9 cellular contexts compared by ENCODE assay signal in the genomic region with DNA sequence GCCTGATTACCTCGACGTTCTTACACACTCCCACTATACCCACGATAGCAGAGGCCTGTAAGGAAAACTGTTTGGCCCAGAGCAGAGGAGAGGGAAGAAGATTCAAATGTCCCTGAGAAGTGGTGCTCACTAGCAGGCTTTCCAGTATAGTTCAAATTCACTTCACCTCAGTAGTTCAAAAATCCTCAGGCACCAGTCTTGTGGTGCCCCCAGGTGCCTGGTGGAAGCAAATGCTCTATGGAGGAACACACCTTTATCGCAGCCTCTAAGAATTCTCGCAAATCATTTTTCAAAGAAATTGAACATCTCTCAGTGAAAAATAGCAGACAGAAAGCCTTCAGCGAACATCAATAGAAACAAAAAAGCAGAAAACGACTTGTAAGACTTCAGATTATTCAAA. TPM values are rescaled to one million over a fixed set of nuclear protein-coding genes. Genes with fewer than 3 reads are reported as not detected.
A peak's percentile ranks its signal among the peaks of the same experiment; 100 is the strongest.
DNase-seq lines count a peak whose midpoint lies in the region; TF ChIP-seq lines count a peak whose summit lies in the region.
"Had no signal": no experiment of that assay in that cellular context is flagged by ENCODE, and none has a peak within 500 bp of the region (broad histone marks: within the 10 kb centered on the region; RNA-seq: fewer than 3 reads in every experiment).

No MANE protein-coding gene starts in this region.

- H3K27me3 ChIP-seq in WERI-Rb-1 (ENCODE audit: insufficient read depth, low read depth, severe bottlenecking), result peaks cover 14% of the 10 kb centered on the region

- no peaks in the 10 kb centered on the region for H3K27me3 Mint-ChIP-seq in activated T-helper 2 cell treated with anti-CD3 and anti-CD28 coated beads, Interferon-gamma antibody, Interleukin-2, Interleukin-4, amounts not matched to agents 10 μg/mL and 5 μg/mL and 100 μg/mL, durations not matched to agents 14 hours and 24 hours and 36 hours (ENCODE audit: low read depth)

- no peaks in the 10 kb centered on the region for H3K9me3 Mint-ChIP-seq in activated T-helper 2 cell treated with anti-CD3 and anti-CD28 coated beads, Interferon-gamma antibody, Interleukin-2, Interleukin-4, amounts not matched to agents 10 μg/mL and 5 μg/mL and 100 μg/mL, durations not matched to agents 14 hours and 24 hours and 36 hours

- H3K4me3 ChIP-seq in HEK293 (ENCODE audit: low read depth, low read length) (no peak overlapping the region), WERI-Rb-1 (ENCODE audit: low read depth, low read length) (no peak overlapping the region)
- H3K4me3 ChIP-seq: HAP-1 had no signal

- POLR2A ChIA-PET in HEK293 (lab: Yijun Ruan, JAX), result no interaction called here

- no peaks in the 10 kb centered on the region for H3K4me1 ChIP-seq in HEK293 (ENCODE audit: control insufficient read depth, insufficient read depth, low read length)
- H3K4me1 ChIP-seq: HAP-1 had no signal

- peak; percentile 44 for DNase-seq in D341Med (ENCODE audit: low spot score)
- DNase-seq in WERI-Rb-1, result peak; percentile 37
- DNase-seq in iPS-NIHi7 (ENCODE audit: extremely low spot score), result peak; percentile 52
- DNase-seq in activated T-helper 2 cell treated with anti-CD3 and anti-CD28 coated beads, Interferon-gamma antibody, Interleukin-2, Interleukin-4, amounts not matched to agents 10 μg/mL and 5 μg/mL and 100 μg/mL, durations not matched to agents 14 hours and 24 hours and 36 hours (ENCODE audit: low spot score), result no peak
- DNase-seq in activated gamma-delta T cell treated with Interleukin-2 at 50 U/mL for 16 hours, result no peak
- no peak for DNase-seq in NOMO-1 (lab: John Stamatoyannopoulos, UW; ENCODE audit: unreplicated experiment in 2 of 2)
- DNase-seq in ecto neural progenitor cell (ENCODE audit: low spot score), result no peak

- no peak overlapping the region for H3K27ac Mint-ChIP-seq in activated T-helper 2 cell treated with anti-CD3 and anti-CD28 coated beads, Interferon-gamma antibody, Interleukin-2, Interleukin-4, amounts not matched to agents 10 μg/mL and 5 μg/mL and 100 μg/mL, durations not matched to agents 14 hours and 24 hours and 36 hours

- H3K4me3 Mint-ChIP-seq in activated T-helper 2 cell treated with anti-CD3 and anti-CD28 coated beads, Interferon-gamma antibody, Interleukin-2, Interleukin-4, amounts not matched to agents 10 μg/mL and 5 μg/mL and 100 μg/mL, durations not matched to agents 14 hours and 24 hours and 36 hours (ENCODE audit: low read depth), result no peak overlapping the region

- H3K36me3 Mint-ChIP-seq in activated T-helper 2 cell treated with anti-CD3 and anti-CD28 coated beads, Interferon-gamma antibody, Interleukin-2, Interleukin-4, amounts not matched to agents 10 μg/mL and 5 μg/mL and 100 μg/mL, durations not matched to agents 14 hours and 24 hours and 36 hours (ENCODE audit: low read depth), result no peaks in the 10 kb centered on the region

- intact Hi-C loops in activated T-helper 2 cell treated with anti-CD3 and anti-CD28 coated beads, Interferon-gamma antibody, Interleukin-2, Interleukin-4, amounts not matched to agents 10 μg/mL and 5 μg/mL and 100 μg/mL, durations not matched to agents 14 hours and 24 hours and 36 hours (cut with micrococcal nuclease), result loop anchor here (5.0 kb wide), 1 partner anchor 719 kb away; no protein-coding TSS in a partner anchor

- H3K9me3 ChIP-seq in HEK293 (ENCODE audit: control insufficient read depth, insufficient read depth, low read depth, low read length) (peaks cover 2% of the 10 kb centered on the region), WERI-Rb-1 (ENCODE audit: severe bottlenecking) (no peaks in the 10 kb centered on the region)
- H3K9me3 ChIP-seq: HAP-1 had no signal

- peak; percentile 23; the same call in 1 of the 2 replicates for TF ChIP-seq CTCF in HEK293 (tag by site-specific recombination; IDR thresholded peaks at IDR 0.05)
- TF ChIP-seq CTCF in WERI-Rb-1 (IDR thresholded peaks at IDR 0.05; ENCODE audit: low read depth, low read length), result peak; percentile 65

- H3K36me3 ChIP-seq in HEK293 (ENCODE audit: control insufficient read depth in 2 of 2, insufficient read depth in 1 of 2, low read length in 2 of 2) (no peaks in the 10 kb centered on the region), WERI-Rb-1 (no peaks in the 10 kb centered on the region)
- H3K36me3 ChIP-seq: HAP-1 had no signal

- CTCF ChIA-PET in HEK293 (lab: Yijun Ruan, JAX), result interaction anchor here (0.6 to 3.9 kb wide), 8 partner anchors 8 to 732 kb away, joined by 3 to 58 read pairs (median 3); no protein-coding TSS in a partner anchor

- H3K27ac ChIP-seq in HEK293 (ENCODE audit: extremely low read depth, low read depth, low read length), result no peak overlapping the region
- H3K27ac ChIP-seq in WERI-Rb-1, result no peak overlapping the region

- H3K4me1 Mint-ChIP-seq in activated T-helper 2 cell treated with anti-CD3 and anti-CD28 coated beads, Interferon-gamma antibody, Interleukin-2, Interleukin-4, amounts not matched to agents 10 μg/mL and 5 μg/mL and 100 μg/mL, durations not matched to agents 14 hours and 24 hours and 36 hours (ENCODE audit: low read depth), result peaks cover 2% of the 10 kb centered on the region

TF ChIP-seq in HEK293, 187 proteins besides CTCF, POLR2A, EP300 and RAD21:
- TF ChIP-seq ZNF654 (tag by site-specific recombination; IDR thresholded peaks at IDR 0.05; ENCODE audit: low read depth), result peak; percentile 62
- TF ChIP-seq, protein P1, sequence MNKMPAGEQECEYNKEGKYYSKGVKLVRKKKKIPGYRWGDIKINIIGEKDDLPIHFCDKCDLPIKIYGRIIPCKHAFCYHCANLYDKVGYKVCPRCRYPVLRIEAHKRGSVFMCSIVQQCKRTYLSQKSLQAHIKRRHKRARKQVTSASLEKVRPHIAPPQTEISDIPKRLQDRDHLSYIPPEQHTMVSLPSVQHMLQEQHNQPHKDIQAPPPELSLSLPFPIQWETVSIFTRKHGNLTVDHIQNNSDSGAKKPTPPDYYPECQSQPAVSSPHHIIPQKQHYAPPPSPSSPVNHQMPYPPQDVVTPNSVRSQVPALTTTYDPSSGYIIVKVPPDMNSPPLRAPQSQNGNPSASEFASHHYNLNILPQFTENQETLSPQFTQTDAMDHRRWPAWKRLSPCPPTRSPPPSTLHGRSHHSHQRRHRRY (tag by site-specific recombination; IDR thresholded peaks at IDR 0.05), result no peak

RNA-seq across cellular contexts. Expression of a gene that starts 12.2 kb away (rescaled TPM):
- 31.4 and 32.5 TPM in 2 replicates for total RNA-seq in activated T-helper 2 cell treated with anti-CD3 and anti-CD28 coated beads, Interferon-gamma antibody, Interleukin-2, Interleukin-4, amounts not matched to agents 10 μg/mL and 5 μg/mL and 100 μg/mL, durations not matched to agents 14 hours and 24 hours and 36 hours

Comparison
In these comparisons a context has a peak if more than half of its experiments do, and no peak if none do; other contexts are left out.
1. DNase-seq: peak in D341Med (single experiment), WERI-Rb-1 (single experiment) and iPS-NIHi7 (single experiment); none in activated T-helper 2 cell treated with anti-CD3 and anti-CD28 coated beads, Interferon-gamma antibody, Interleukin-2, Interleukin-4, amounts not matched to agents 10 μg/mL and 5 μg/mL and 100 μg/mL, durations not matched to agents 14 hours and 24 hours and 36 hours (single experiment), activated gamma-delta T cell treated with Interleukin-2 at 50 U/mL for 16 hours (single experiment), NOMO-1 (0 of 2) and ecto neural progenitor cell (single experiment).